In the genomic region with DNA sequence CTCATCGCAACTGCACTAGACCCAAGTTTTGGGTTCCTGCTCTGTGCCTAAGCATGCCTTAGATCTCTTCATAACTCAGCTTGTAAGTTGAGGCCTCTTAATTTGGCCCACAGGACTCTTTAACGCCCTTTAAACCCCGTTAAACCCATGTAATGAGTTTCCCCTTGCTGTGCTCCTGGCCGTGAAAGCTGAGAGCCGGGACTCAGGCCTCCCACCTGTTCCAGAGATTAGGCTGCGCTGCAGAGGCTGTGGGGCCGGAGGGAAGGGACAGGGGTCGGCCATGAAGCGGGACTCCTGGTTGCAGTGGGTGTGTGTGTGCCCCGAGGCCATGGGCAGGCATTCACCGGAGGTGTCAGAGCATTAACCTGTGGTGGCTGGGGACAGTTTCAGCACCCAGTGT, we compare ENCODE assay signal across 18 cellular contexts.
"Had no signal": no experiment of that assay in that cellular context is flagged by ENCODE, and none has a peak within 500 bp of the region (broad histone marks: within the 10 kb centered on the region; RNA-seq: fewer than 3 reads in every experiment).

No MANE protein-coding gene starts in this region.

- H3K36me3 Mint-ChIP-seq: IgD-negative memory B cell had no signal

- H3K4me3 ChIP-seq: K562, MG63 had no signal

- ATAC-seq: SK-N-SH treated with all-trans-retinoic acid at 6 μM for 48 hours had no signal

- H3K36me3 ChIP-seq: MG63 had no signal

- H3K4me1 Mint-ChIP-seq: IgD-negative memory B cell had no signal

- DNase-seq: MG63, NCI-H1092, NCI-H1105 treated with DMSO at 0.1 percent for 48 hours, NCI-H1417 treated with DMSO at 0.1 percent for 48 hours, NCI-H146, NCI-H1694 treated with DMSO at 0.1 percent for 48 hours, NCI-H1930, NCI-H2081, NCI-H2107, NCI-H2227 treated with DMSO at 0.1 percent for 48 hours, NCI-H526, SHP77 had no signal

- H3K27ac Mint-ChIP-seq: IgD-negative memory B cell had no signal

- FAIRE-seq: HTR-8/SVneo, K562 had no signal

- H3K4me3 Mint-ChIP-seq: IgD-negative memory B cell had no signal

- H3K27me3 Mint-ChIP-seq: IgD-negative memory B cell had no signal

- H3K27ac ChIP-seq: HL-60, RWPE1 had no signal
